In the genomic region with DNA sequence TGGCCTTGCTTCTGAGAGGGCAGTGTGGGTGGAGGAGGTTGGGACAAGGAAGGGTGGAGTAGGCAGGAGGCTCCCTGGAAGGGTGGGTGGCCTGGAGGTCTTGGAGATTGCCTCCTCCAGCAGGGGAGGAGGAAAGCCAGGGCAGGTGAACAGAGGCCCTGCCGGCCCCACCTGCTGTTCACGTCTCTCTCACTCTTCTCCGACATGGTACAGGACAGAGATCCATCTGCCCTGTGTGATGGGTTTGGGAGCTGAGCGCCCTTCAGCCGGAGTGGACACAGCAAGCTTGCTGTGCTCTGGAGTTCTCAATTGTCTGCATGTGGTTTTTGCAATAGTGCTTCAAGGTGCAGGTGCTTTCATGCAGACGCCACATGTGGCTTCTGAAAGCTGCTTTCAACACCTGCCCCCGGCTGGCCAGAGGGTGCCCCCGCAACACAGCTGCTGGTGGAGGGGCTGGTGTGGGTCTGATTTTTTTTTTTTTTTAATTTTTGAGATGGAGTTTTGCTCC, we compare ENCODE assay signal across 17 cellular contexts.
DNase-seq lines count a peak whose midpoint lies in the region; ATAC-seq and TF ChIP-seq lines count a peak whose summit lies in the region.
"Had no signal": no experiment of that assay in that cellular context is flagged by ENCODE, and none has a peak within 500 bp of the region (broad histone marks: within the 10 kb centered on the region; RNA-seq: fewer than 3 reads in every experiment).

No MANE protein-coding gene starts in this region.

- H3K4me3 ChIP-seq in NB4 (ENCODE audit: low read depth, low read length) (no peak overlapping the region), left ventricle myocardium inferior (no peak overlapping the region), suprapubic skin (no peak overlapping the region)
- H3K4me3 ChIP-seq: PC-9 had no signal

- peak; percentile 17 for DNase-seq in Right ventricle myocardium superior
- DNase-seq in Right ventricle myocardium inferior (ENCODE audit: missing footprints): no peak
- DNase-seq in NB4 (ENCODE audit: low read depth): no peak
- peak; percentile 3 for DNase-seq in left ventricle myocardium inferior
- peak; percentile 14 to 74 for DNase-seq in suprapubic skin (ENCODE audit: low spot score in 2 of 2)
- no peak for DNase-seq in COLO668 (lab: John Stamatoyannopoulos, UW; ENCODE audit: unreplicated experiment)
- DNase-seq: amniotic stem cell; cerebellar nuclear complex; hippocampal formation; kidney glomerular epithelial cell; NCI-H748 treated with DMSO at 0.1 percent for 48 hours; PC-9; stimulated activated CD4-positive, alpha-beta T cell treated with anti-CD3 and anti-CD28 coated beads, Interleukin-2, amount 100 ng/mL, for 24 hours; substantia nigra had no signal

- H3K36me3 ChIP-seq in left ventricle myocardium inferior (no peaks in the 10 kb centered on the region), suprapubic skin (no peaks in the 10 kb centered on the region)

- 80% methylated on average over 8 of the region's 8 CpGs for WGBS in suprapubic skin

- ATAC-seq in Right ventricle myocardium superior (ENCODE audit: poor library complexity) (no peak), Right ventricle myocardium inferior (no peak), GM21423 (IDR thresholded peaks at IDR 0.05; ENCODE audit: unreplicated experiment) (no peak), GM19351 (IDR thresholded peaks at IDR 0.05; ENCODE audit: unreplicated experiment) (no peak)

- TF ChIP-seq POLR2A in NB4 (IDR thresholded peaks at IDR 0.05; ENCODE audit: extremely low read depth, insufficient read length) (no peak), suprapubic skin (IDR thresholded peaks at IDR 0.05) (no peak)

- TF ChIP-seq CTCF in NB4 (IDR thresholded peaks at IDR 0.05; ENCODE audit: low read depth, low read length) (peak; percentile 1), left ventricle myocardium inferior (IDR thresholded peaks at IDR 0.05; ENCODE audit: borderline replicate concordance) (no peak), suprapubic skin (IDR thresholded peaks at IDR 0.05) (no peak)

- no peak for TF ChIP-seq EP300 in suprapubic skin (IDR thresholded peaks at IDR 0.05)

- H3K4me1 ChIP-seq in left ventricle myocardium inferior (peaks cover 9% of the 10 kb centered on the region), suprapubic skin (no peaks in the 10 kb centered on the region)
- H3K4me1 ChIP-seq: Caco-2 had no signal

- intact Hi-C loops in Right ventricle myocardium superior (cut with DNase I): no loop called here
- intact Hi-C loops in Right ventricle myocardium inferior (cut with DNase I): no loop called here
- intact Hi-C loops in left ventricle myocardium inferior (cut with micrococcal nuclease): no loop called here

- no peak overlapping the region for H3K27ac ChIP-seq in left ventricle myocardium inferior (replicated peaks)
- H3K27ac ChIP-seq in suprapubic skin: no peak overlapping the region
- H3K27ac ChIP-seq: PC-9 had no signal

- H3K27me3 ChIP-seq in left ventricle myocardium inferior (ENCODE audit: low read depth) (peaks cover 89% of the 10 kb centered on the region), suprapubic skin (peaks cover 78% of the 10 kb centered on the region)

- H3K9me3 ChIP-seq in left ventricle myocardium inferior (replicated peaks): no peaks in the 10 kb centered on the region
- H3K9me3 ChIP-seq in suprapubic skin: no peaks in the 10 kb centered on the region
- H3K9me3 ChIP-seq: Caco-2 had no signal

Comparison
In these comparisons a context has a peak if more than half of its experiments do, and no peak if none do; other contexts are left out.
1. DNase-seq: peak in Right ventricle myocardium superior (single experiment), left ventricle myocardium inferior (single experiment) and suprapubic skin (2 of 2); none in Right ventricle myocardium inferior (single experiment), NB4 (single experiment) and COLO668 (single experiment).